In the genomic region with DNA sequence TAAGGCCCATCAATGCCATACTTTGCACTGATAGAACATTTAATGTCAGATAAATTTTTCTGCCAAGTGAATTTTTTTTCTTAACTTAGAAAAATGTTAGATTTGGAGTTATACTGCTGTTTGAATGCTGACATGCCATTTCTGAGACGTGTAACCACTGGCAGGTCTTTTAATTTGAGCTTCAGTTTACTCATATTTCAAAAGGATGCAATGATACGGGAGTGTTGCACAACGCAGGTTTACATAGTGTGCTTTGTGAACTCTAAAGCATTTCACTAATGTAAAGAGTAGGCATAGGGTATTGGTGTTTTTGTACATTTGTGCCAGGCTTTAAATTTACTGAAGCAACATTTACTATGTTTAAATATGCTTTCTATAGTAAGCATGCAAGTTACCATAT, we compare ENCODE assay signal across 1 cellular context.
TF ChIP-seq lines count a peak whose summit lies in the region.

No MANE protein-coding gene starts in this region.

TF ChIP-seq in HepG2, 621 proteins besides CTCF, POLR2A, EP300 and RAD21 (continued from another document and continues in another):
- no peak for TF ChIP-seq XBP1 (CRISPR knock-in tag; IDR thresholded peaks at IDR 0.05)
- TF ChIP-seq, protein P1, sequence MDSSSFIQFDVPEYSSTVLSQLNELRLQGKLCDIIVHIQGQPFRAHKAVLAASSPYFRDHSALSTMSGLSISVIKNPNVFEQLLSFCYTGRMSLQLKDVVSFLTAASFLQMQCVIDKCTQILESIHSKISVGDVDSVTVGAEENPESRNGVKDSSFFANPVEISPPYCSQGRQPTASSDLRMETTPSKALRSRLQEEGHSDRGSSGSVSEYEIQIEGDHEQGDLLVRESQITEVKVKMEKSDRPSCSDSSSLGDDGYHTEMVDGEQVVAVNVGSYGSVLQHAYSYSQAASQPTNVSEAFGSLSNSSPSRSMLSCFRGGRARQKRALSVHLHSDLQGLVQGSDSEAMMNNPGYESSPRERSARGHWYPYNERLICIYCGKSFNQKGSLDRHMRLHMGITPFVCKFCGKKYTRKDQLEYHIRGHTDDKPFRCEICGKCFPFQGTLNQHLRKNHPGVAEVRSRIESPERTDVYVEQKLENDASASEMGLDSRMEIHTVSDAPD (CRISPR knock-in tag; IDR thresholded peaks at IDR 0.05): no peak
- no peak for TF ChIP-seq ZNF317 (CRISPR knock-in tag; IDR thresholded peaks at IDR 0.05)
- no peak for TF ChIP-seq ZNF160 (CRISPR knock-in tag; IDR thresholded peaks at IDR 0.05)
- no peak for TF ChIP-seq ZNF569 (CRISPR knock-in tag; IDR thresholded peaks at IDR 0.05; ENCODE audit: borderline replicate concordance)
- TF ChIP-seq ZBTB21 (CRISPR knock-in tag; IDR thresholded peaks at IDR 0.05): no peak
- TF ChIP-seq ZNF891 (CRISPR knock-in tag; IDR thresholded peaks at IDR 0.05): no peak
- TF ChIP-seq, protein P2, sequence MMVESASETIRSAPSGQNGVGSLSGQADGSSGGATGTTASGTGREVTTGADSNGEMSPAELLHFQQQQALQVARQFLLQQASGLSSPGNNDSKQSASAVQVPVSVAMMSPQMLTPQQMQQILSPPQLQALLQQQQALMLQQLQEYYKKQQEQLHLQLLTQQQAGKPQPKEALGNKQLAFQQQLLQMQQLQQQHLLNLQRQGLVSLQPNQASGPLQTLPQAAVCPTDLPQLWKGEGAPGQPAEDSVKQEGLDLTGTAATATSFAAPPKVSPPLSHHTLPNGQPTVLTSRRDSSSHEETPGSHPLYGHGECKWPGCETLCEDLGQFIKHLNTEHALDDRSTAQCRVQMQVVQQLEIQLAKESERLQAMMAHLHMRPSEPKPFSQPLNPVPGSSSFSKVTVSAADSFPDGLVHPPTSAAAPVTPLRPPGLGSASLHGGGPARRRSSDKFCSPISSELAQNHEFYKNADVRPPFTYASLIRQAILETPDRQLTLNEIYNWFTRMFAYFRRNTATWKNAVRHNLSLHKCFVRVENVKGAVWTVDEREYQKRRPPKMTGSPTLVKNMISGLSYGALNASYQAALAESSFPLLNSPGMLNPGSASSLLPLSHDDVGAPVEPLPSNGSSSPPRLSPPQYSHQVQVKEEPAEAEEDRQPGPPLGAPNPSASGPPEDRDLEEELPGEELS (CRISPR knock-in tag; IDR thresholded peaks at IDR 0.05): peak; percentile 74
- TF ChIP-seq CREM (IDR thresholded peaks at IDR 0.05): peak; percentile 20; the same call in 1 of the 2 replicates
- no peak for TF ChIP-seq CREM (CRISPR knock-in tag; IDR thresholded peaks at IDR 0.05)
- TF ChIP-seq, protein P3, sequence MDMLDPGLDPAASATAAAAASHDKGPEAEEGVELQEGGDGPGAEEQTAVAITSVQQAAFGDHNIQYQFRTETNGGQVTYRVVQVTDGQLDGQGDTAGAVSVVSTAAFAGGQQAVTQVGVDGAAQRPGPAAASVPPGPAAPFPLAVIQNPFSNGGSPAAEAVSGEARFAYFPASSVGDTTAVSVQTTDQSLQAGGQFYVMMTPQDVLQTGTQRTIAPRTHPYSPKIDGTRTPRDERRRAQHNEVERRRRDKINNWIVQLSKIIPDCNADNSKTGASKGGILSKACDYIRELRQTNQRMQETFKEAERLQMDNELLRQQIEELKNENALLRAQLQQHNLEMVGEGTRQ (IDR thresholded peaks at IDR 0.05; ENCODE audit: low read depth, low read length): no peak
- TF ChIP-seq, protein P3 (CRISPR knock-in tag; IDR thresholded peaks at IDR 0.05; ENCODE audit: borderline replicate concordance): no peak
- TF ChIP-seq ZNF629 (CRISPR knock-in tag; conservative IDR thresholded peaks at IDR 0.05): no peak
- TF ChIP-seq HOXA5 (CRISPR knock-in tag; IDR thresholded peaks at IDR 0.05): 0 out of 2 replicates have a peak, but pooled peaks have one; percentile 45
- no peak for TF ChIP-seq MAZ (IDR thresholded peaks at IDR 0.05; ENCODE audit: borderline replicate concordance, low read depth, low read length)
- TF ChIP-seq MAZ (CRISPR knock-in tag; IDR thresholded peaks at IDR 0.05; ENCODE audit: low read depth): no peak
- TF ChIP-seq GATAD1 (CRISPR knock-in tag; IDR thresholded peaks at IDR 0.05): no peak
- TF ChIP-seq SIX1 (CRISPR knock-in tag; IDR thresholded peaks at IDR 0.05; ENCODE audit: borderline replicate concordance): peak; percentile 95
- TF ChIP-seq, protein P4, sequence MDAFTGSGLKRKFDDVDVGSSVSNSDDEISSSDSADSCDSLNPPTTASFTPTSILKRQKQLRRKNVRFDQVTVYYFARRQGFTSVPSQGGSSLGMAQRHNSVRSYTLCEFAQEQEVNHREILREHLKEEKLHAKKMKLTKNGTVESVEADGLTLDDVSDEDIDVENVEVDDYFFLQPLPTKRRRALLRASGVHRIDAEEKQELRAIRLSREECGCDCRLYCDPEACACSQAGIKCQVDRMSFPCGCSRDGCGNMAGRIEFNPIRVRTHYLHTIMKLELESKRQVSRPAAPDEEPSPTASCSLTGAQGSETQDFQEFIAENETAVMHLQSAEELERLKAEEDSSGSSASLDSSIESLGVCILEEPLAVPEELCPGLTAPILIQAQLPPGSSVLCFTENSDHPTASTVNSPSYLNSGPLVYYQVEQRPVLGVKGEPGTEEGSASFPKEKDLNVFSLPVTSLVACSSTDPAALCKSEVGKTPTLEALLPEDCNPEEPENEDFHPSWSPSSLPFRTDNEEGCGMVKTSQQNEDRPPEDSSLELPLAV (CRISPR knock-in tag; conservative IDR thresholded peaks at IDR 0.05; ENCODE audit: low read depth): no peak
- peak; percentile 98 for TF ChIP-seq SIX4 (CRISPR knock-in tag; IDR thresholded peaks at IDR 0.05)
- TF ChIP-seq MAFF (IDR thresholded peaks at IDR 0.05; ENCODE audit: low read depth, low read length): peak; percentile 67
- TF ChIP-seq, protein P5, sequence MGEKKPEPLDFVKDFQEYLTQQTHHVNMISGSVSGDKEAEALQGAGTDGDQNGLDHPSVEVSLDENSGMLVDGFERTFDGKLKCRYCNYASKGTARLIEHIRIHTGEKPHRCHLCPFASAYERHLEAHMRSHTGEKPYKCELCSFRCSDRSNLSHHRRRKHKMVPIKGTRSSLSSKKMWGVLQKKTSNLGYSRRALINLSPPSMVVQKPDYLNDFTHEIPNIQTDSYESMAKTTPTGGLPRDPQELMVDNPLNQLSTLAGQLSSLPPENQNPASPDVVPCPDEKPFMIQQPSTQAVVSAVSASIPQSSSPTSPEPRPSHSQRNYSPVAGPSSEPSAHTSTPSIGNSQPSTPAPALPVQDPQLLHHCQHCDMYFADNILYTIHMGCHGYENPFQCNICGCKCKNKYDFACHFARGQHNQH (CRISPR knock-in tag; IDR thresholded peaks at IDR 0.05): no peak
- TF ChIP-seq, protein P6, sequence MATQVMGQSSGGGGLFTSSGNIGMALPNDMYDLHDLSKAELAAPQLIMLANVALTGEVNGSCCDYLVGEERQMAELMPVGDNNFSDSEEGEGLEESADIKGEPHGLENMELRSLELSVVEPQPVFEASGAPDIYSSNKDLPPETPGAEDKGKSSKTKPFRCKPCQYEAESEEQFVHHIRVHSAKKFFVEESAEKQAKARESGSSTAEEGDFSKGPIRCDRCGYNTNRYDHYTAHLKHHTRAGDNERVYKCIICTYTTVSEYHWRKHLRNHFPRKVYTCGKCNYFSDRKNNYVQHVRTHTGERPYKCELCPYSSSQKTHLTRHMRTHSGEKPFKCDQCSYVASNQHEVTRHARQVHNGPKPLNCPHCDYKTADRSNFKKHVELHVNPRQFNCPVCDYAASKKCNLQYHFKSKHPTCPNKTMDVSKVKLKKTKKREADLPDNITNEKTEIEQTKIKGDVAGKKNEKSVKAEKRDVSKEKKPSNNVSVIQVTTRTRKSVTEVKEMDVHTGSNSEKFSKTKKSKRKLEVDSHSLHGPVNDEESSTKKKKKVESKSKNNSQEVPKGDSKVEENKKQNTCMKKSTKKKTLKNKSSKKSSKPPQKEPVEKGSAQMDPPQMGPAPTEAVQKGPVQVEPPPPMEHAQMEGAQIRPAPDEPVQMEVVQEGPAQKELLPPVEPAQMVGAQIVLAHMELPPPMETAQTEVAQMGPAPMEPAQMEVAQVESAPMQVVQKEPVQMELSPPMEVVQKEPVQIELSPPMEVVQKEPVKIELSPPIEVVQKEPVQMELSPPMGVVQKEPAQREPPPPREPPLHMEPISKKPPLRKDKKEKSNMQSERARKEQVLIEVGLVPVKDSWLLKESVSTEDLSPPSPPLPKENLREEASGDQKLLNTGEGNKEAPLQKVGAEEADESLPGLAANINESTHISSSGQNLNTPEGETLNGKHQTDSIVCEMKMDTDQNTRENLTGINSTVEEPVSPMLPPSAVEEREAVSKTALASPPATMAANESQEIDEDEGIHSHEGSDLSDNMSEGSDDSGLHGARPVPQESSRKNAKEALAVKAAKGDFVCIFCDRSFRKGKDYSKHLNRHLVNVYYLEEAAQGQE (IDR thresholded peaks at IDR 0.05; ENCODE audit: borderline replicate concordance in 1 of 2, low read depth in 1 of 2, low read length in 2 of 2): no peak
- TF ChIP-seq ZNF788 (CRISPR knock-in tag; IDR thresholded peaks at IDR 0.05; ENCODE audit: borderline replicate concordance): no peak
- peak; percentile 43 for TF ChIP-seq TEAD3 (CRISPR knock-in tag; optimal IDR thresholded peaks at IDR 0.05; ENCODE audit: borderline replicate concordance)
- TF ChIP-seq CENPX (CRISPR knock-in tag; IDR thresholded peaks at IDR 0.05): no peak
- TF ChIP-seq ZNF282 (IDR thresholded peaks at IDR 0.05; ENCODE audit: partially characterized antibody): no peak
- TF ChIP-seq SRSF9 (IDR thresholded peaks at IDR 0.05; ENCODE audit: borderline replicate concordance, insufficient read depth, low read depth, low read length, poor library complexity, severe bottlenecking): no peak
- no peak for TF ChIP-seq ZNF777 (CRISPR knock-in tag; IDR thresholded peaks at IDR 0.05)
- TF ChIP-seq, protein P7, sequence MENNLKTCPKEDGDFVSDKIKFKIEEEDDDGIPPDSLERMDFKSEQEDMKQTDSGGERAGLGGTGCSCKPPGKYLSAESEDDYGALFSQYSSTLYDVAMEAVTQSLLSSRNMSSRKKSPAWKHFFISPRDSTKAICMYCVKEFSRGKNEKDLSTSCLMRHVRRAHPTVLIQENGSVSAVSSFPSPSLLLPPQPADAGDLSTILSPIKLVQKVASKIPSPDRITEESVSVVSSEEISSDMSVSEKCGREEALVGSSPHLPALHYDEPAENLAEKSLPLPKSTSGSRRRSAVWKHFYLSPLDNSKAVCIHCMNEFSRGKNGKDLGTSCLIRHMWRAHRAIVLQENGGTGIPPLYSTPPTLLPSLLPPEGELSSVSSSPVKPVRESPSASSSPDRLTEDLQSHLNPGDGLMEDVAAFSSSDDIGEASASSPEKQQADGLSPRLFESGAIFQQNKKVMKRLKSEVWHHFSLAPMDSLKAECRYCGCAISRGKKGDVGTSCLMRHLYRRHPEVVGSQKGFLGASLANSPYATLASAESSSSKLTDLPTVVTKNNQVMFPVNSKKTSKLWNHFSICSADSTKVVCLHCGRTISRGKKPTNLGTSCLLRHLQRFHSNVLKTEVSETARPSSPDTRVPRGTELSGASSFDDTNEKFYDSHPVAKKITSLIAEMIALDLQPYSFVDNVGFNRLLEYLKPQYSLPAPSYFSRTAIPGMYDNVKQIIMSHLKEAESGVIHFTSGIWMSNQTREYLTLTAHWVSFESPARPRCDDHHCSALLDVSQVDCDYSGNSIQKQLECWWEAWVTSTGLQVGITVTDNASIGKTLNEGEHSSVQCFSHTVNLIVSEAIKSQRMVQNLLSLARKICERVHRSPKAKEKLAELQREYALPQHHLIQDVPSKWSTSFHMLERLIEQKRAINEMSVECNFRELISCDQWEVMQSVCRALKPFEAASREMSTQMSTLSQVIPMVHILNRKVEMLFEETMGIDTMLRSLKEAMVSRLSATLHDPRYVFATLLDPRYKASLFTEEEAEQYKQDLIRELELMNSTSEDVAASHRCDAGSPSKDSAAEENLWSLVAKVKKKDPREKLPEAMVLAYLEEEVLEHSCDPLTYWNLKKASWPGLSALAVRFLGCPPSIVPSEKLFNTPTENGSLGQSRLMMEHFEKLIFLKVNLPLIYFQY (CRISPR knock-in tag; IDR thresholded peaks at IDR 0.05; ENCODE audit: borderline replicate concordance): no peak
- TF ChIP-seq FOXK1 (CRISPR knock-in tag; IDR thresholded peaks at IDR 0.05; ENCODE audit: borderline replicate concordance, low read depth): peak; percentile 69; the same call in 1 of the 2 replicates
- TF ChIP-seq, protein P8, sequence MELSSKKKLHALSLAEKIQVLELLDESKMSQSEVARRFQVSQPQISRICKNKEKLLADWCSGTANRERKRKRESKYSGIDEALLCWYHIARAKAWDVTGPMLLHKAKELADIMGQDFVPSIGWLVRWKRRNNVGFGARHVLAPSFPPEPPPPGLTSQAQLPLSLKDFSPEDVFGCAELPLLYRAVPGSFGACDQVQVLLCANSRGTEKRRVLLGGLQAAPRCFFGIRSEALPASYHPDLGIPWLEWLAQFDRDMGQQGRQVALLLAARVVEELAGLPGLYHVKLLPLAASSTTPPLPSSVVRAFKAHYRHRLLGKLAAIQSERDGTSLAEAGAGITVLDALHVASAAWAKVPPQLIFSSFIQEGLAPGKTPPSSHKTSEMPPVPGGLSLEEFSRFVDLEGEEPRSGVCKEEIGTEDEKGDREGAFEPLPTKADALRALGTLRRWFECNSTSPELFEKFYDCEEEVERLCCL (CRISPR knock-in tag; IDR thresholded peaks at IDR 0.05; ENCODE audit: borderline replicate concordance): no peak
- TF ChIP-seq ZNF776 (CRISPR knock-in tag; IDR thresholded peaks at IDR 0.05): no peak
- no peak for TF ChIP-seq TAF1 (CRISPR knock-in tag; IDR thresholded peaks at IDR 0.05)
- TF ChIP-seq ZNF772 (CRISPR knock-in tag; IDR thresholded peaks at IDR 0.05): no peak
- no peak for TF ChIP-seq ZNF33B (CRISPR knock-in tag; IDR thresholded peaks at IDR 0.05)
- no peak for TF ChIP-seq YY1 (IDR thresholded peaks at IDR 0.05; ENCODE audit: insufficient read depth, insufficient replicate concordance, low read depth, low read length)
- no peak for TF ChIP-seq ZNF256 (CRISPR knock-in tag; conservative IDR thresholded peaks at IDR 0.05)
- TF ChIP-seq ATF7 (IDR thresholded peaks at IDR 0.05): 0 out of 2 replicates have a peak, but pooled peaks have one; percentile 7
- no peak for TF ChIP-seq ATF7 (CRISPR knock-in tag; IDR thresholded peaks at IDR 0.05)
- TF ChIP-seq ZNF253 (CRISPR knock-in tag; IDR thresholded peaks at IDR 0.05; ENCODE audit: borderline replicate concordance): no peak
- TF ChIP-seq ZNF234 (CRISPR knock-in tag; conservative IDR thresholded peaks at IDR 0.05): no peak
- peak; percentile 90 for TF ChIP-seq ZNF24 (IDR thresholded peaks at IDR 0.05)
- TF ChIP-seq DNMT3B (CRISPR knock-in tag; conservative IDR thresholded peaks at IDR 0.05): no peak
- TF ChIP-seq NCOA1 (CRISPR knock-in tag; IDR thresholded peaks at IDR 0.05): no peak
- TF ChIP-seq NFYB (CRISPR knock-in tag; IDR thresholded peaks at IDR 0.05): no peak
- TF ChIP-seq LCORL (IDR thresholded peaks at IDR 0.05): no peak
- 0 out of 2 replicates have a peak, but pooled peaks have one; percentile 22 for TF ChIP-seq LCORL (CRISPR knock-in tag; IDR thresholded peaks at IDR 0.05)
- no peak for TF ChIP-seq U2AF1 (optimal IDR thresholded peaks at IDR 0.05; ENCODE audit: low read depth, low read length)
- no peak for TF ChIP-seq ZNF34 (CRISPR knock-in tag; IDR thresholded peaks at IDR 0.05; ENCODE audit: borderline replicate concordance)
- no peak for TF ChIP-seq RBM22 (optimal IDR thresholded peaks at IDR 0.05; ENCODE audit: low read length)
